In the genomic region with DNA sequence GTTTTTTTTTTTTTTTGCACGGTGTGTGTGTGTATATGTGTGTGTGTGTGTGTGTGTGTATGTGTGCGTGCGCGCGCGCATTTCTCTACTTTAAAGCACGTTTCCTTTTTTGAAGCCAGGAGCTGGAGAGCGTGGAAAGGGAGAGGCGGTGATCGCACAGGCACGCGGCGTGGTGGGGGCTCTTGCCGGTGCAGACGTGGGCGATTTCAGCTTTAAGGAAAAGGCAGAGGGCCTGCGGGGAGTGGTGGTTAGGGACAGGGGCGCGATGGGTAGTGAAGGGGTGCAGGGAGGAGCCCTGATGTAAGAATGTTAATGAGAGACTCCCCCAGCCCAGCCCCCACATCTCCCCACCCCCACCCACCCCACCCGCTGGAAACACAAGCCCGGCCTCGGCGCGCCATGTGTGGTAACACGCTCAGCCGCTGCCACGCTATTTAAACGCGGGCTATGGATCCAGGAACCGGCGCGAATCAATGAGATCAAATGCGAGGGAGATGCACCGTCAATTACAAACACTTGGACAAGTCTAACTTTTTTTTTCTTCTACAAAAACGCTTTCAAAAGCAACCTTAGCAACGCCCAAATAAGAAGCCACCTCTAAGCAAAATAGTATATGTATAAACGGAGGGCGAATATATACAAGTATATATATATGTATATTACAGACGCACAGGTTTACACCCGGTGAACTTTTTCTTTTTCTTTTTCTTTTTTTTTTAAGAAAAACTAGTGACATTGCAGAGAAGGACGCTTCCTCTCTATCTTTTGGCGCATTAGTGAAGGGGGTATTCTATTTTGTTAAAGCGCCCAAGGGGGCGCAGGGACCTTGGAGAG, we compare ENCODE assay signal across 8 cellular contexts.
DNase-seq lines count a peak whose midpoint lies in the region; ATAC-seq and TF ChIP-seq lines count a peak whose summit lies in the region.

A gene with protein sequence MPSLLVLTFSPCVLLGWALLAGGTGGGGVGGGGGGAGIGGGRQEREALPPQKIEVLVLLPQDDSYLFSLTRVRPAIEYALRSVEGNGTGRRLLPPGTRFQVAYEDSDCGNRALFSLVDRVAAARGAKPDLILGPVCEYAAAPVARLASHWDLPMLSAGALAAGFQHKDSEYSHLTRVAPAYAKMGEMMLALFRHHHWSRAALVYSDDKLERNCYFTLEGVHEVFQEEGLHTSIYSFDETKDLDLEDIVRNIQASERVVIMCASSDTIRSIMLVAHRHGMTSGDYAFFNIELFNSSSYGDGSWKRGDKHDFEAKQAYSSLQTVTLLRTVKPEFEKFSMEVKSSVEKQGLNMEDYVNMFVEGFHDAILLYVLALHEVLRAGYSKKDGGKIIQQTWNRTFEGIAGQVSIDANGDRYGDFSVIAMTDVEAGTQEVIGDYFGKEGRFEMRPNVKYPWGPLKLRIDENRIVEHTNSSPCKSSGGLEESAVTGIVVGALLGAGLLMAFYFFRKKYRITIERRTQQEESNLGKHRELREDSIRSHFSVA (plus strand): TSS at position 463 of the 834 bp plus-strand sequence. CDS start 456 bp downstream, outside the sequence.

- H3K4me1 ChIP-seq in HUES6 (ENCODE audit: control insufficient read depth, insufficient read depth, low read length) (peaks cover 26% of the 10 kb centered on the region), iPS-20b (ENCODE audit: insufficient read depth, low read length) (peaks cover 11% of the 10 kb centered on the region; the same call in 1 of the 2 replicates)

- peak within 1 kb of the TSS; percentile 4 for H3K9ac ChIP-seq in HUES6 (ENCODE audit: low read length)
- no peak within 1 kb of the TSS; the same call in 1 of the 2 replicates for H3K9ac ChIP-seq in iPS-20b (ENCODE audit: low read depth, low read length)

- TF ChIP-seq CTCF in AG09319 (IDR thresholded peaks at IDR 0.05; ENCODE audit: low read depth, low read length), result no peak

- H3K27ac ChIP-seq in HUES6 (ENCODE audit: low read depth, low read length) (no peak within 1 kb of the TSS), iPS-20b (ENCODE audit: low read length) (no peak within 1 kb of the TSS), skin epidermis (peak within 1 kb of the TSS in 8 of 21 experiments; percentile 1 to 71 (median 41))

- H3K27me3 ChIP-seq in HUES6 (ENCODE audit: control insufficient read depth, insufficient read depth, low read length), result peaks cover 83% of the 10 kb centered on the region
- H3K27me3 ChIP-seq in iPS-20b (ENCODE audit: insufficient read depth, low read length), result peaks cover 86% of the 10 kb centered on the region

- no peak for ATAC-seq in GM19035 (IDR thresholded peaks at IDR 0.05; ENCODE audit: unreplicated experiment)

- H3K9me3 ChIP-seq in HUES6 (ENCODE audit: control insufficient read depth, insufficient read depth, low read depth, low read length), result no peaks in the 10 kb centered on the region
- H3K9me3 ChIP-seq in iPS-20b (ENCODE audit: insufficient read depth, low read depth, low read length), result peaks cover 3% of the 10 kb centered on the region; the same call in 1 of the 2 replicates

- H3K4me3 ChIP-seq in HUES6 (ENCODE audit: low read depth, low read length) (peak within 1 kb of the TSS; percentile 65), iPS-20b (ENCODE audit: low read length) (peak within 1 kb of the TSS; percentile 78), skin epidermis (peak within 1 kb of the TSS; percentile 37 to 58 (median 51))

- DNase-seq in AG09319 (ENCODE audit: extremely low read depth, low read depth) (peak; percentile 36), astrocyte of the hippocampus (ENCODE audit: low read depth, low spot score) (peak; percentile 27), GM19240 (ENCODE audit: insufficient read length, low spot score) (no peak), epidermal melanocyte (ENCODE audit: insufficient read length, low spot score) (no peak)

- H3K36me3 ChIP-seq in HUES6 (ENCODE audit: control insufficient read depth, insufficient read depth, low read length) (no peaks in the 10 kb centered on the region), iPS-20b (ENCODE audit: insufficient read depth, low read depth, low read length) (no peaks in the 10 kb centered on the region)

Comparison
In these comparisons a context has a peak if more than half of its experiments do, and no peak if none do; other contexts are left out.
1. DNase-seq: peak in AG09319 (single experiment) and astrocyte of the hippocampus (single experiment); none in GM19240 (single experiment) and epidermal melanocyte (single experiment).
2. Peak in every context shown above with its lines, with median percentiles within 50 percentile points of each other: H3K4me3 ChIP-seq.